In the genomic region with DNA sequence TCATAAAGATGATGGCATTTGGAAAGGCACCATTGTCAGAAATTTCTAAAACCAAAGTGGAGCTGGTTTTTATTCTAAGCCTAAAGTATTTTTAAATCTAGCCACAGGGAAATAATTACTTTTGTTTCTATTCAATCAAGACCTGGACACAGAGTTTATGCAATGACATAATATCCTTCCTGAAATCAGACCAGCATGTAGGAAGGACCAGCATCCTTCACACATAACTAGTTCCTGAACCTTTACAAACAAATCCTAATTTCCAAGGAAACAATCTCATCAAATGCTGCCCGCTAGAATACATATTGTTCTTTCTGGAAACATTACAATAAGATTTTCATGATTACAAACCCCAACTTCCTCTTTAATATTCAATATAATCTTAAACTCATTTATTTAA, we compare ENCODE assay signal across 10 cellular contexts. TPM values are rescaled to one million over a fixed set of nuclear protein-coding genes. Genes with fewer than 3 reads are reported as not detected.
DNase-seq lines count a peak whose midpoint lies in the region; ATAC-seq and TF ChIP-seq lines count a peak whose summit lies in the region.
"Had no signal": no experiment of that assay in that cellular context is flagged by ENCODE, and none has a peak within 500 bp of the region (broad histone marks: within the 10 kb centered on the region; RNA-seq: fewer than 3 reads in every experiment).

No MANE protein-coding gene starts in this region.

- TF ChIP-seq POLR2A in spleen (IDR thresholded peaks at IDR 0.05) = peak in 1 of 3 donors; percentile 40

- WGBS in spleen, 5 donors = 19 to 55% (median 29%) methylated on average over 1 of the region's 1 CpG

- H3K9me3 ChIP-seq in HUES48 (ENCODE audit: control insufficient read depth, insufficient read depth, low read length) (no peaks in the 10 kb centered on the region), spleen (no peaks in the 10 kb centered on the region)

- H3K27me3 ChIP-seq in HUES48 (ENCODE audit: control insufficient read depth, insufficient read depth, low read length) = 0 out of 2 replicates have a peak, but pooled peaks cover 3% of the 10 kb centered on the region
- peaks cover 0 to 14% (median 0%) of the 10 kb centered on the region in 7 donors for H3K27me3 ChIP-seq in spleen (replicated peaks in 1 of 7)

- H3K4me3 ChIP-seq in HUES48 (ENCODE audit: low read depth, low read length) = peak overlapping the region; percentile 61; the same call in 1 of the 2 replicates
- H3K4me3 ChIP-seq in spleen = peak overlapping the region in 7 of 8 donors; percentile 24 to 73 (median 48)

- intact Hi-C loops in spleen (cut with DNase I; ENCODE audit: low total_unique reads) = no loop called here

- peaks cover 30% of the 10 kb centered on the region for H3K4me1 ChIP-seq in HUES48 (ENCODE audit: control insufficient read depth, insufficient read depth, low read length)
- peaks cover 0 to 51% (median 10%) of the 10 kb centered on the region in 6 donors for H3K4me1 ChIP-seq in spleen

- no peaks in the 10 kb centered on the region for H3K36me3 ChIP-seq in HUES48 (ENCODE audit: control insufficient read depth, insufficient read depth, low read length)
- H3K36me3 ChIP-seq in spleen = no peaks in the 10 kb centered on the region

- H3K27ac ChIP-seq in HUES48 (ENCODE audit: low read depth, low read length) (no peak overlapping the region), caudate nucleus (ENCODE audit: low read depth, low read length) (peak overlapping the region; percentile 2), spleen (peak overlapping the region; percentile 5 to 93 (median 87))

- TF ChIP-seq CTCF in spleen (IDR thresholded peaks at IDR 0.05 in 8 of 11, conservative IDR thresholded peaks at IDR 0.05 in 3 of 11) = no peak

- no peak overlapping the region for H3K9ac ChIP-seq in HUES48 (ENCODE audit: low read depth, low read length)

- ATAC-seq in GM19397 (IDR thresholded peaks at IDR 0.05; ENCODE audit: unreplicated experiment) = no peak
- ATAC-seq: activated T-cell treated with anti-CD3 and anti-CD28 coated beads, Interleukin-2, amount 50 U/mL, for 4 hours had no signal

- DNase-seq in caudate nucleus (lab: John Stamatoyannopoulos, UW) (no peak), kidney tubule cell (ENCODE audit: low spot score) (peak; percentile 53), spleen (no peak), HUDEP-2 (lab: John Stamatoyannopoulos, UW; ENCODE audit: unreplicated experiment in 76 of 76) (no peak), HK-2 (ENCODE audit: unreplicated experiment) (no peak)
- DNase-seq in stimulated activated CD4-positive, alpha-beta T cell treated with anti-CD3 and anti-CD28 coated beads, Interleukin-4, amount 100 ng/mL, for 1 hour = no peak
- DNase-seq: activated T-cell treated with anti-CD3 and anti-CD28 coated beads, Interleukin-2, amount 50 U/mL, for 4 hours; NCI-H1436 had no signal

RNA-seq across cellular contexts. Expression of a gene that starts 1.5 kb away (rescaled TPM):
- total RNA-seq in spleen = 10 to 100 TPM; 19.2 to 58.1 (median 37.4) TPM
- polyA plus RNA-seq in spleen = 1 to 10 TPM; 1.4 to 5.2 (median 2.1) TPM
